Comparison of ENCODE assay signal across 27 cellular contexts in genomic region chr7:82839063-82839462, GRCh38.
"Had no signal": no experiment of that assay in that cellular context is flagged by ENCODE, and none has a peak within 500 bp of the region (broad histone marks: within the 10 kb centered on the region; RNA-seq: fewer than 3 reads in every experiment).

No MANE protein-coding gene starts in this region.

- H3K4me1 Mint-ChIP-seq: activated naive CD8-positive, alpha-beta T cell treated with anti-CD3 and anti-CD28 coated beads for 36 hours; nephron; stimulated activated naive B cell treated with anti-CD40 and anti-IgM and Interleukin-4, amounts not matched to agents 10 μg/mL and 1 μg/mL and 100 μg/mL, for 72 hours had no signal

- H3K9me3 ChIP-seq: adrenal gland, body of pancreas, right atrium auricular region, stomach, thyroid gland, upper lobe of left lung had no signal

- DNase-seq: activated CD4-positive, alpha-beta T cell treated with anti-CD3 and anti-CD28 coated beads for 48 hours; activated CD4-positive, alpha-beta T cell treated with anti-CD3 and anti-CD28 coated beads, Interleukin-2, amount 50 U/mL, for 48 hours; activated CD8-positive, alpha-beta memory T cell treated with anti-CD3 and anti-CD28 coated beads for 24 hours; activated effector memory CD4-positive, alpha-beta T cell treated with Interleukin-2 at 50 U/mL for 16 hours; activated naive CD4-positive, alpha-beta T cell treated with anti-CD3 and anti-CD28 coated beads for 36 hours; activated naive CD8-positive, alpha-beta T cell treated with anti-CD3 and anti-CD28 coated beads for 36 hours; adrenal gland; aorta; body of pancreas; dermis blood vessel endothelial cell; effector CD4-positive, alpha-beta T cell; kidney; left colon; mammary epithelial cell; stimulated activated CD4-positive, alpha-beta T cell treated with anti-CD3 and anti-CD28 coated beads, Interleukin-15, amount 100 ng/mL, for 24 hours; stimulated activated CD4-positive, alpha-beta T cell treated with anti-CD3 and anti-CD28 coated beads, Interleukin-2, amount 100 ng/mL, for 24 hours; stimulated activated naive B cell treated with anti-CD40 and anti-IgM and Interleukin-4, amounts not matched to agents 10 μg/mL and 1 μg/mL and 100 μg/mL, for 72 hours; stomach; T-helper 9 cell; thyroid gland; upper lobe of left lung had no signal

- ATAC-seq: activated CD4-positive, CD25-positive, alpha-beta regulatory T cell treated with anti-CD3 and anti-CD28 coated beads, Interleukin-2, amount 50 U/mL, for 24 hours; body of pancreas; left colon; stimulated activated naive B cell treated with anti-CD40 and anti-IgM and Interleukin-4, amounts not matched to agents 10 μg/mL and 1 μg/mL and 100 μg/mL, for 72 hours had no signal

- H3K27me3 Mint-ChIP-seq: activated naive CD8-positive, alpha-beta T cell treated with anti-CD3 and anti-CD28 coated beads for 36 hours; stimulated activated naive B cell treated with anti-CD40 and anti-IgM and Interleukin-4, amounts not matched to agents 10 μg/mL and 1 μg/mL and 100 μg/mL, for 72 hours had no signal

- H3K4me3 Mint-ChIP-seq: activated naive CD4-positive, alpha-beta T cell treated with anti-CD3 and anti-CD28 coated beads for 36 hours; activated naive CD8-positive, alpha-beta T cell treated with anti-CD3 and anti-CD28 coated beads for 36 hours; nephron; stimulated activated naive B cell treated with anti-CD40 and anti-IgM and Interleukin-4, amounts not matched to agents 10 μg/mL and 1 μg/mL and 100 μg/mL, for 72 hours had no signal

- H3K4me3 ChIP-seq: adrenal gland, body of pancreas, right atrium auricular region, stomach, thyroid gland, upper lobe of left lung had no signal

- H3K27ac ChIP-seq: adrenal gland, body of pancreas, right atrium auricular region, stomach, thyroid gland, upper lobe of left lung, VCaP had no signal

- H3K27me3 ChIP-seq: adrenal gland, body of pancreas, right atrium auricular region, stomach, thyroid gland, upper lobe of left lung had no signal

- H3K9me3 Mint-ChIP-seq: nephron had no signal

- H3K36me3 Mint-ChIP-seq: activated naive CD8-positive, alpha-beta T cell treated with anti-CD3 and anti-CD28 coated beads for 36 hours; stimulated activated naive B cell treated with anti-CD40 and anti-IgM and Interleukin-4, amounts not matched to agents 10 μg/mL and 1 μg/mL and 100 μg/mL, for 72 hours had no signal

- H3K36me3 ChIP-seq: adrenal gland, right atrium auricular region, stomach, thyroid gland, upper lobe of left lung had no signal

- H3K27ac Mint-ChIP-seq: activated naive CD4-positive, alpha-beta T cell treated with anti-CD3 and anti-CD28 coated beads for 36 hours; activated naive CD8-positive, alpha-beta T cell treated with anti-CD3 and anti-CD28 coated beads for 36 hours; nephron; stimulated activated naive B cell treated with anti-CD40 and anti-IgM and Interleukin-4, amounts not matched to agents 10 μg/mL and 1 μg/mL and 100 μg/mL, for 72 hours had no signal

- FAIRE-seq: colon, TTC549 had no signal

- H3K4me1 ChIP-seq: adrenal gland, body of pancreas, right atrium auricular region, stomach, thyroid gland, upper lobe of left lung had no signal
